Comparison of ENCODE assay signal across 20 cellular contexts in genomic region chr4:155032521-155033229, GRCh38.
A peak's percentile ranks its signal among the peaks of the same experiment; 100 is the strongest.
DNase-seq lines count a peak whose midpoint lies in the region; ATAC-seq and TF ChIP-seq lines count a peak whose summit lies in the region.
"Had no signal": no experiment of that assay in that cellular context is flagged by ENCODE, and none has a peak within 500 bp of the region (broad histone marks: within the 10 kb centered on the region; RNA-seq: fewer than 3 reads in every experiment).

No MANE protein-coding gene starts in this region.

- H3K27me3 ChIP-seq in KMS-11 (ENCODE audit: insufficient read depth, low read depth), result no peaks in the 10 kb centered on the region
- H3K27me3 ChIP-seq in WERI-Rb-1 (ENCODE audit: insufficient read depth, low read depth, severe bottlenecking), result no peaks in the 10 kb centered on the region
- H3K27me3 ChIP-seq: BLaER1 had no signal

- H3K9me3 Mint-ChIP-seq in natural killer cell, result peaks cover 2 to 10% of the 10 kb centered on the region in 2 donors

- H3K27ac ChIP-seq in KMS-11 (peak overlapping the region; percentile 74), WERI-Rb-1 (no peak overlapping the region)
- H3K27ac ChIP-seq: BLaER1, lower lobe of right lung, psoas muscle had no signal

- no peaks in the 10 kb centered on the region for H4K20me1 ChIP-seq in KMS-11 (ENCODE audit: insufficient read depth)
- H4K20me1 ChIP-seq: BLaER1 had no signal

- H2AFZ ChIP-seq in KMS-11 (ENCODE audit: low read depth), result peak overlapping the region; percentile 58

- H3K9ac ChIP-seq in KMS-11, result peak overlapping the region; percentile 18; the same call in 1 of the 2 replicates
- H3K9ac ChIP-seq: BLaER1, SK-N-SH had no signal

- H3K27me3 Mint-ChIP-seq in natural killer cell (ENCODE audit: low read depth in 2 of 2), result no peaks in the 10 kb centered on the region

- H3K4me1 Mint-ChIP-seq in natural killer cell, result no peaks in the 10 kb centered on the region
- H3K4me1 Mint-ChIP-seq: naive B cell had no signal

- H3K36me3 Mint-ChIP-seq in natural killer cell, result no peaks in the 10 kb centered on the region
- H3K36me3 Mint-ChIP-seq: naive B cell had no signal

- peaks cover 27% of the 10 kb centered on the region for H3K4me1 ChIP-seq in KMS-11 (ENCODE audit: low read depth, poor library complexity, severe bottlenecking)
- H3K4me1 ChIP-seq: BLaER1, lower lobe of right lung, psoas muscle had no signal

- H3K9me3 ChIP-seq in WERI-Rb-1 (ENCODE audit: severe bottlenecking), result no peaks in the 10 kb centered on the region
- H3K9me3 ChIP-seq: BLaER1, lower lobe of right lung, SK-N-SH had no signal

- intact Hi-C loops in natural killer cell (cut with micrococcal nuclease), result no loop called here

- H3K79me2 ChIP-seq in KMS-11 (ENCODE audit: insufficient read depth, low read depth), result no peaks in the 10 kb centered on the region

- H3K4me3 Mint-ChIP-seq in natural killer cell, result no peak overlapping the region
- H3K4me3 Mint-ChIP-seq: HFFc6, naive B cell had no signal

- ATAC-seq in GM18870 (IDR thresholded peaks at IDR 0.05; ENCODE audit: unreplicated experiment) (peak; percentile 86), GM21526 (IDR thresholded peaks at IDR 0.05; ENCODE audit: low FRiP score, unreplicated experiment) (peak; percentile 65), HG03025 (IDR thresholded peaks at IDR 0.05; ENCODE audit: low FRiP score, unreplicated experiment) (peak; percentile 45), natural killer cell (no peak)
- ATAC-seq: lower lobe of right lung, psoas muscle had no signal

- TF ChIP-seq CTCF in KMS-11 (conservative IDR thresholded peaks at IDR 0.05; ENCODE audit: low read depth, low read length), result no peak
- TF ChIP-seq CTCF in WERI-Rb-1 (IDR thresholded peaks at IDR 0.05; ENCODE audit: low read depth, low read length), result no peak
- TF ChIP-seq CTCF in natural killer cell (IDR thresholded peaks at IDR 0.05), result no peak

- H3K36me3 ChIP-seq in KMS-11 (ENCODE audit: insufficient read depth), result no peaks in the 10 kb centered on the region
- no peaks in the 10 kb centered on the region for H3K36me3 ChIP-seq in WERI-Rb-1
- H3K36me3 ChIP-seq: BLaER1, lower lobe of right lung had no signal

- no peak overlapping the region for H3K27ac Mint-ChIP-seq in natural killer cell
- H3K27ac Mint-ChIP-seq: HFFc6, naive B cell had no signal

- DNase-seq in NCI-H2227 treated with DMSO at 0.1 percent for 48 hours (lab: John Stamatoyannopoulos, UW) (no peak), WERI-Rb-1 (no peak), natural killer cell (no peak)
- no peak for DNase-seq in activated CD4-positive, alpha-beta T cell treated with anti-CD3 and anti-CD28 coated beads for 4 hours
- DNase-seq: activated gamma-delta T cell treated with Interleukin-2 at 50 U/mL for 16 hours, foreskin melanocyte, HFFc6, lower lobe of right lung, naive B cell, NCI-H1436, NCI-H446 treated with DMSO at 0.1 percent for 48 hours, OCI-M1, psoas muscle, SK-N-SH, substantia nigra had no signal

- H3K4me3 ChIP-seq in KMS-11 (IDR thresholded peaks at IDR 0.05; ENCODE audit: insufficient read depth, low read depth, low read length) (no peak overlapping the region), WERI-Rb-1 (ENCODE audit: low read depth, low read length) (no peak overlapping the region)
- H3K4me3 ChIP-seq: BLaER1, lower lobe of right lung, psoas muscle had no signal

- peak overlapping the region; percentile 55 for H3K4me2 ChIP-seq in KMS-11
- H3K4me2 ChIP-seq: BLaER1, SK-N-SH had no signal

Comparison
In these comparisons a context has a peak if more than half of its experiments do, and no peak if none do; other contexts are left out.
1. ATAC-seq: peak in GM18870 (single experiment), GM21526 (single experiment) and HG03025 (single experiment); none in natural killer cell (0 of 3).